Comparison of ENCODE assay signal across 8 cellular contexts in the genomic region with DNA sequence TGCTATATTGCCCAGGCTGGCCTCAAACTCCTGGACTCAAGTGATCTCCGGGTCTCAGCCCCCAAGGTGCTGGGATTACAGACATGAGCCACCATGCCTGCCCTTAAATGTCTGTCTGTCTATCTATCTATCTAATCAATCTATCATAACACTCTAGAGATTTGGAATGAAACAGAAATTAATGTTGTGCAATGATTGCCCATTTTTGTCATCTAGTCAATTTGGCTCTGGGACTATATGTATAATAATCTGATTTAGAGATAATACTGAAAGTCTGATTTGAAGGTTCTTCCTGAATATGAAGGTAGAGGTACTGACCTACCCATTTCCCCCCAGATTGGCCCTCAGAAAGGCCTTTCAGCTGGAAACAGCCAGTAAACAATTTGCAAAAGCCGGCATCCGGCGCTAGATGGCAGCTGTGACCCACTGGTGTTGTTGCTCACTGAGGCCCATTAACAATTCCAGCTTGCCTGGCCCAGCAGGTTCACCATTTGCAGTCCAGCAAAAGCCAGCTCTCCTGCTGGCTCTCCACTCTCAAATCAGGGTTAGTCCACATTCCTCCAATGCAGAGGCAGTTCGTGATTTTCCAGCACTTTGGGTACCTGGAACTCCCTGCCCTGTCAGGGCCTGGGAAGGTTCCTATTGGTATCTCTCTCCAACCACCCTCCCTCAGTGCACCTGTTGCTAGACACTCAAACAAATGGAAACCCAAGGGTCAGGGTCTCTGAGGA. TPM values are rescaled to one million over a fixed set of nuclear protein-coding genes. Genes with fewer than 3 reads are reported as not detected.
A peak's percentile ranks its signal among the peaks of the same experiment; 100 is the strongest.
DNase-seq lines count a peak whose midpoint lies in the region; ATAC-seq, FAIRE-seq and TF ChIP-seq lines count a peak whose summit lies in the region.

No MANE protein-coding gene starts in this region.

- H3K27ac ChIP-seq in CD4-positive, alpha-beta T cell (ENCODE audit: low read depth, low read length) = no peak overlapping the region
- H3K27ac ChIP-seq in layer of hippocampus (ENCODE audit: low read depth, low read length) = peak overlapping the region; percentile 42

- H3K36me3 Mint-ChIP-seq in CD4-positive, alpha-beta T cell (ENCODE audit: low read depth) = no peaks in the 10 kb centered on the region

- no peaks in the 10 kb centered on the region for H3K9me3 Mint-ChIP-seq in CD4-positive, alpha-beta T cell

- H3K4me1 Mint-ChIP-seq in CD4-positive, alpha-beta T cell (ENCODE audit: low read depth) = no peaks in the 10 kb centered on the region

- CTCF ChIA-PET in CD4-positive, alpha-beta T cell (lab: Charles Lee) = interaction anchor here (1.0 to 1.6 kb wide), 5 partner anchors 23 to 1311 kb away, joined by 3 to 20 read pairs (median 5); no protein-coding TSS in a partner anchor

- no peak overlapping the region for H3K4me3 Mint-ChIP-seq in CD4-positive, alpha-beta T cell

- H3K27me3 ChIP-seq in CD4-positive, alpha-beta T cell (ENCODE audit: control insufficient read depth, insufficient read depth, low read length) = no peaks in the 10 kb centered on the region
- H3K27me3 ChIP-seq in layer of hippocampus (ENCODE audit: control insufficient read depth, insufficient read depth, low read length) = no peaks in the 10 kb centered on the region

- no peak overlapping the region for H3K27ac Mint-ChIP-seq in CD4-positive, alpha-beta T cell

- no peak for FAIRE-seq in H54 (lab: Jason Lieb, UNC)

- no peaks in the 10 kb centered on the region for H3K9me3 ChIP-seq in CD4-positive, alpha-beta T cell (ENCODE audit: control insufficient read depth, low read length)

- peak; percentile 61 for TF ChIP-seq CTCF in CD4-positive, alpha-beta T cell (IDR thresholded peaks at IDR 0.05)

- TF ChIP-seq POLR2A in H54 (IDR thresholded peaks at IDR 0.05; ENCODE audit: low read depth, low read length) = no peak

- H3K27me3 Mint-ChIP-seq in CD4-positive, alpha-beta T cell = peaks cover 3% of the 10 kb centered on the region

- no peak for ATAC-seq in CD4-positive, alpha-beta T cell (ENCODE audit: poor library complexity)
- ATAC-seq in HG03135 (IDR thresholded peaks at IDR 0.05; ENCODE audit: unreplicated experiment) = no peak

- DNase-seq in CD4-positive, alpha-beta T cell = peak; percentile 30 to 66 (median 44)
- DNase-seq in H54 (ENCODE audit: insufficient read length, low spot score) = peak; percentile 53
- peak; percentile 59 for DNase-seq in NCI-H2107 (lab: John Stamatoyannopoulos, UW)
- DNase-seq in activated CD4-positive, CD25-positive, alpha-beta regulatory T cell treated with anti-CD3 and anti-CD28 coated beads, Interleukin-2, amount 50 U/mL, for 72 hours = peak; percentile 52
- DNase-seq in cerebellar nuclear complex (lab: John Stamatoyannopoulos, UW) = peak; percentile 21 to 74
- peak; percentile 54 to 56 for DNase-seq in stimulated activated CD4-positive, alpha-beta T cell treated with anti-CD3 and anti-CD28 coated beads, Interleukin-2, amount 100 ng/mL, for 48 hours

- POLR2A ChIA-PET in CD4-positive, alpha-beta T cell (lab: Charles Lee) = no interaction called here

- intact Hi-C loops in CD4-positive, alpha-beta T cell (cut with DNase I, micrococcal nuclease) = loop anchor here (1.0 to 5.0 kb wide), 2 partner anchors 55 to 1308 kb away; no protein-coding TSS in a partner anchor

RNA-seq across cellular contexts. Expression of a gene that starts 22.9 kb away (rescaled TPM):
- 10 to 100 TPM; 20.6 to 22.6 TPM for total RNA-seq in CD4-positive, alpha-beta T cell

RNA-seq across cellular contexts. Expression of a gene that starts 30.3 kb away (rescaled TPM):
- total RNA-seq in CD4-positive, alpha-beta T cell = under 1 TPM in 1 of 2 experiments, not detected in 1; 0.47 TPM
